1 cellular context compared by ENCODE assay signal in genomic region chr2:230987137-230988020, GRCh38.
TF ChIP-seq lines count a peak whose summit lies in the region.

No MANE protein-coding gene starts in this region.

TF ChIP-seq in GM12878, 131 proteins besides CTCF, POLR2A, EP300 and RAD21 (continued from another document and continues in another):
- no peak for TF ChIP-seq E2F8 (IDR thresholded peaks at IDR 0.05; ENCODE audit: low read depth, partially characterized antibody)
- peak; percentile 89 for TF ChIP-seq SMARCA5 (IDR thresholded peaks at IDR 0.05)
- TF ChIP-seq ZBTB4 (CRISPR knock-in tag; IDR thresholded peaks at IDR 0.05) = no peak
- no peak for TF ChIP-seq HDAC6 (IDR thresholded peaks at IDR 0.05; ENCODE audit: unreplicated experiment)
- TF ChIP-seq TAF1 (IDR thresholded peaks at IDR 0.05; ENCODE audit: borderline replicate concordance, low read depth, low read length) = peak; percentile 64; the same call in 1 of the 2 replicates
- no peak for TF ChIP-seq ETV6 (conservative IDR thresholded peaks at IDR 0.05 in 1 of 2, IDR thresholded peaks at IDR 0.05 in 1 of 2; ENCODE audit: borderline replicate concordance in 1 of 2, low read depth in 1 of 2)
- no peak for TF ChIP-seq CHD2 (IDR thresholded peaks at IDR 0.05; ENCODE audit: borderline replicate concordance, low read depth, low read length)
- no peak for TF ChIP-seq PRDM15 (CRISPR knock-in tag; IDR thresholded peaks at IDR 0.05)
- TF ChIP-seq GATAD2B (conservative IDR thresholded peaks at IDR 0.05; ENCODE audit: low read depth) = peak; percentile 65; the same call in 1 of the 2 replicates
- no peak for TF ChIP-seq ZZZ3 (IDR thresholded peaks at IDR 0.05; ENCODE audit: control insufficient read depth, insufficient read length, low read depth)
- no peak for TF ChIP-seq ZNF274 (IDR thresholded peaks at IDR 0.05; ENCODE audit: insufficient read depth, insufficient read length)
- TF ChIP-seq NFYA (IDR thresholded peaks at IDR 0.05; ENCODE audit: borderline replicate concordance, low read depth, low read length) = no peak
- peak; percentile 99 for TF ChIP-seq SMC3 (IDR thresholded peaks at IDR 0.05; ENCODE audit: borderline replicate concordance, low read length)
- TF ChIP-seq HDAC2 (IDR thresholded peaks at IDR 0.05) = no peak
- no peak for TF ChIP-seq SREBF2 (IDR thresholded peaks at IDR 0.05; ENCODE audit: low read length)
- TF ChIP-seq STAT3 (IDR thresholded peaks at IDR 0.05; ENCODE audit: low read depth, low read length) = no peak
- no peak for TF ChIP-seq EGR1 (IDR thresholded peaks at IDR 0.05; ENCODE audit: borderline replicate concordance in 1 of 2, low read depth in 2 of 2, low read length in 2 of 2)
- TF ChIP-seq NR2C2 (IDR thresholded peaks at IDR 0.05; ENCODE audit: borderline replicate concordance, control insufficient read depth, insufficient read length, low read depth) = no peak
- TF ChIP-seq MYB (IDR thresholded peaks at IDR 0.05; ENCODE audit: borderline replicate concordance, low read depth, low read length) = no peak
- TF ChIP-seq YBX1 (IDR thresholded peaks at IDR 0.05) = no peak
- TF ChIP-seq IRF3 (IDR thresholded peaks at IDR 0.05) = no peak
- no peak for TF ChIP-seq PAX8 (IDR thresholded peaks at IDR 0.05)
- TF ChIP-seq MEF2B (IDR thresholded peaks at IDR 0.05; ENCODE audit: partially characterized antibody, poor library complexity, severe bottlenecking) = no peak
- peak; percentile 28 for TF ChIP-seq RELA (IDR thresholded peaks at IDR 0.05; ENCODE audit: borderline replicate concordance, partially characterized antibody)
- TF ChIP-seq TCF7 (IDR thresholded peaks at IDR 0.05; ENCODE audit: borderline replicate concordance) = no peak
- TF ChIP-seq SKIL (IDR thresholded peaks at IDR 0.05; ENCODE audit: low read depth, poor library complexity, severe bottlenecking) = no peak
- TF ChIP-seq EZH2 (IDR thresholded peaks at IDR 0.05; ENCODE audit: borderline replicate concordance, control insufficient read depth, low read depth, low read length) = no peak
- no peak for TF ChIP-seq ZNF217 (IDR thresholded peaks at IDR 0.05)
- no peak for TF ChIP-seq E4F1 (IDR thresholded peaks at IDR 0.05; ENCODE audit: borderline replicate concordance, partially characterized antibody)
- no peak for TF ChIP-seq CEBPB (IDR thresholded peaks at IDR 0.05; ENCODE audit: borderline replicate concordance in 1 of 2, low read depth in 2 of 2, low read length in 2 of 2)
- TF ChIP-seq KDM1A (IDR thresholded peaks at IDR 0.05; ENCODE audit: borderline replicate concordance) = no peak
- TF ChIP-seq JUND (IDR thresholded peaks at IDR 0.05; ENCODE audit: low read depth, low read length) = 0 out of 2 replicates have a peak, but pooled peaks have one; percentile 10
- TF ChIP-seq HSF1 (IDR thresholded peaks at IDR 0.05; ENCODE audit: low read depth, low read length) = no peak
- no peak for TF ChIP-seq ZSCAN29 (IDR thresholded peaks at IDR 0.05)
- peak; percentile 53; the same call in 1 of the 2 replicates for TF ChIP-seq LARP7 (IDR thresholded peaks at IDR 0.05)
- no peak for TF ChIP-seq GABPA (IDR thresholded peaks at IDR 0.05; ENCODE audit: low read depth)
- TF ChIP-seq JUNB (IDR thresholded peaks at IDR 0.05) = no peak
- no peak for TF ChIP-seq HDGF (IDR thresholded peaks at IDR 0.05)
- TF ChIP-seq RUNX3 (IDR thresholded peaks at IDR 0.05; ENCODE audit: low read length) = no peak
- no peak; the same call in 1 of the 2 replicates for TF ChIP-seq RB1 (IDR thresholded peaks at IDR 0.05; ENCODE audit: borderline replicate concordance)
- TF ChIP-seq BRCA1 (IDR thresholded peaks at IDR 0.05; ENCODE audit: low read depth, low read length) = no peak
- TF ChIP-seq CREM (IDR thresholded peaks at IDR 0.05; ENCODE audit: low read depth) = 0 out of 2 replicates have a peak, but pooled peaks have one; percentile 13
- no peak for TF ChIP-seq REST (IDR thresholded peaks at IDR 0.05; ENCODE audit: low read depth, low read length)
